In genomic region chr7:5203138-5203537, GRCh38 we compare ENCODE assay signal across 27 cellular contexts.
"Had no signal": no experiment of that assay in that cellular context is flagged by ENCODE, and none has a peak within 500 bp of the region (broad histone marks: within the 10 kb centered on the region; RNA-seq: fewer than 3 reads in every experiment).

No MANE protein-coding gene starts in this region.

- H3K4me3 ChIP-seq: adrenal gland, MG63 had no signal

- H3K4me3 Mint-ChIP-seq: activated CD8-positive, alpha-beta T cell treated with anti-CD3 and anti-CD28 coated beads, Interleukin-2, amount 10 ng/mL, durations not matched to agents 7 days and 5 days; activated naive CD8-positive, alpha-beta T cell treated with anti-CD3 and anti-CD28 coated beads, Interleukin-2, amount 10 ng/mL, durations not matched to agents 7 days and 5 days had no signal

- H3K27me3 ChIP-seq: adrenal gland, MG63 had no signal

- ATAC-seq: activated CD4-positive, CD25-positive, alpha-beta regulatory T cell treated with anti-CD3 and anti-CD28 coated beads, Interleukin-2, amount 50 U/mL, for 24 hours; activated CD8-positive, alpha-beta T cell treated with anti-CD3 and anti-CD28 coated beads, Interleukin-2, amount 10 ng/mL, durations not matched to agents 7 days and 5 days; Panc1; Right ventricle myocardium inferior had no signal

- H3K27me3 Mint-ChIP-seq: activated naive CD8-positive, alpha-beta T cell treated with anti-CD3 and anti-CD28 coated beads, Interleukin-2, amount 10 ng/mL, durations not matched to agents 7 days and 5 days had no signal

- H3K9me3 ChIP-seq: adrenal gland, MG63, SK-N-SH had no signal

- H3K9me3 Mint-ChIP-seq: activated naive CD8-positive, alpha-beta T cell treated with anti-CD3 and anti-CD28 coated beads, Interleukin-2, amount 10 ng/mL, durations not matched to agents 7 days and 5 days had no signal

- FAIRE-seq: bronchial epithelial cell had no signal

- H3K4me1 Mint-ChIP-seq: activated naive CD8-positive, alpha-beta T cell treated with anti-CD3 and anti-CD28 coated beads, Interleukin-2, amount 10 ng/mL, durations not matched to agents 7 days and 5 days had no signal

- H3K27ac ChIP-seq: adrenal gland, KMS-11 had no signal

- H3K27ac Mint-ChIP-seq: activated CD8-positive, alpha-beta T cell treated with anti-CD3 and anti-CD28 coated beads, Interleukin-2, amount 10 ng/mL, durations not matched to agents 7 days and 5 days; activated naive CD8-positive, alpha-beta T cell treated with anti-CD3 and anti-CD28 coated beads, Interleukin-2, amount 10 ng/mL, durations not matched to agents 7 days and 5 days had no signal

- DNase-seq: activated CD4-positive, alpha-beta T cell treated with anti-CD3 and anti-CD28 coated beads for 4 hours; activated CD4-positive, alpha-beta T cell treated with anti-CD3 and anti-CD28 coated beads, Interleukin-2, amount 50 U/mL, for 4 hours; activated CD8-positive, alpha-beta memory T cell treated with anti-CD3 and anti-CD28 coated beads, Interleukin-2, amount 50 U/mL, for 48 hours; activated CD8-positive, alpha-beta T cell treated with anti-CD3 and anti-CD28 coated beads, Interleukin-2, amount 10 ng/mL, durations not matched to agents 7 days and 5 days; activated naive CD4-positive, alpha-beta T cell treated with anti-CD3 and anti-CD28 coated beads, Interleukin-2, amount 50 U/mL, for 16 hours; activated naive CD8-positive, alpha-beta T cell treated with anti-CD3 and anti-CD28 coated beads, Interleukin-2, amount 10 ng/mL, durations not matched to agents 7 days and 5 days; activated T-cell treated with anti-CD3 and anti-CD28 coated beads, Interleukin-2, amount 50 U/mL, for 1 hour; aorta; MG63; MV-4-11; NCI-H1092 treated with DMSO at 0.1 percent for 48 hours; NCI-H1417 treated with DMSO at 0.1 percent for 48 hours; NCI-H1694; NCI-H2029 treated with DMSO at 0.1 percent for 48 hours; NCI-H510A treated with DMSO at 0.1 percent for 48 hours; NCI-H69; NK-92 treated with Interleukin-12 subunit alpha and Interleukin-12 subunit beta, amount 100 ng/mL, for 24 hours; OCI-M1; RPMI8226; SK-N-SH; T-helper 1 cell had no signal
